Comparison of ENCODE assay signal across 10 cellular contexts in the genomic region with DNA sequence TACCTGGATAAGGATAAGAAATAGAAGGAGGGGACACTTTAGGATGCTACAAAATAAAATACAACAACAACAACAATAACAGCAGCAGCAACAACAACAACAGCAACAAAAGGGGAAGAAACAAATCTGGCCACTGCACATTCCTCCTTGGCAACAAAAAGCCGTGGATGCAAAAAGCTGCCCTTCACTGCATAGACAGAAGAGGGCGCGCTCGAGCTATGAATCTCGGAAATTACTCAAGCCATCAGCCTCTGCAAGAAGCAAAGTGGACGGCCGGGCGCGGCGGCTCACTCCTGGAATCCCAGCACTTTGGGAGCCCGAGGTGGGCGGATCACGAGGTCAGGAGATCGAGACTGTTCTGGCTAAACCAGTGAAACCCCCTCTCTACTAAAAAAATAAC. TPM values are rescaled to one million over a fixed set of nuclear protein-coding genes. Genes with fewer than 3 reads are reported as not detected.
DNase-seq lines count a peak whose midpoint lies in the region; ATAC-seq and TF ChIP-seq lines count a peak whose summit lies in the region.
"Not testable (repeated sequence)": the region's sequence is repeated elsewhere in the genome, so short reads cannot be mapped to it uniquely, and the experiment has no call there.
"Had no signal": no experiment of that assay in that cellular context is flagged by ENCODE, and none has a peak within 500 bp of the region (broad histone marks: within the 10 kb centered on the region; RNA-seq: fewer than 3 reads in every experiment).

No MANE protein-coding gene starts in this region.

- H3K9me2 ChIP-seq in SK-N-SH = not testable (repeated sequence)

- intact Hi-C loops in cardiac septum (cut with DNase I) = not testable (repeated sequence)

- not testable (repeated sequence) for H3K9me3 Mint-ChIP-seq in CD4-positive, CD25-positive, alpha-beta regulatory T cell; activated CD8-positive, alpha-beta T cell treated with anti-CD3 and anti-CD28 coated beads, Interleukin-2, amount 10 ng/mL, durations not matched to agents 7 days and 5 days (ENCODE audit: insufficient read depth); activated naive CD4-positive, alpha-beta T cell treated with anti-CD3 and anti-CD28 coated beads, Interleukin-2, amount 10 ng/mL, durations not matched to agents 7 days and 5 days; natural killer cell treated with Interleukin-12 subunit alpha and Interleukin-12 subunit beta and Interleukin-15 and Interleukin-18, amount 100 ng/mL, for 72 hours

- not testable (repeated sequence) for H3F3A ChIP-seq in SK-N-SH (replicated peaks; ENCODE audit: insufficient read depth)

- not testable (repeated sequence) for H3K27me3 Mint-ChIP-seq in CD4-positive, CD25-positive, alpha-beta regulatory T cell; activated CD8-positive, alpha-beta T cell treated with anti-CD3 and anti-CD28 coated beads, Interleukin-2, amount 10 ng/mL, durations not matched to agents 7 days and 5 days (ENCODE audit: low read depth); activated naive CD4-positive, alpha-beta T cell treated with anti-CD3 and anti-CD28 coated beads, Interleukin-2, amount 10 ng/mL, durations not matched to agents 7 days and 5 days; natural killer cell treated with Interleukin-12 subunit alpha and Interleukin-12 subunit beta and Interleukin-15 and Interleukin-18, amount 100 ng/mL, for 72 hours

- not testable (repeated sequence) for H3K36me3 ChIP-seq in CD4-positive, CD25-positive, alpha-beta regulatory T cell (ENCODE audit: control insufficient read depth, insufficient read depth, low read length); SK-N-SH (replicated peaks in 1 of 2; ENCODE audit: control insufficient read depth in 1 of 2, insufficient read depth in 2 of 2, low read length in 1 of 2)

- not testable (repeated sequence) for H3K27ac ChIP-seq in CD4-positive, CD25-positive, alpha-beta regulatory T cell (ENCODE audit: insufficient read depth, low read length, poor library complexity, severe bottlenecking); SK-N-SH (ENCODE audit: low read depth in 2 of 2, low read length in 1 of 2)

- peak in 2 of 3 donors; percentile 47 to 85 for DNase-seq in CD4-positive, CD25-positive, alpha-beta regulatory T cell
- not testable (repeated sequence) for DNase-seq in SK-N-SH
- DNase-seq in activated CD8-positive, alpha-beta T cell treated with anti-CD3 and anti-CD28 coated beads, Interleukin-2, amount 10 ng/mL, durations not matched to agents 7 days and 5 days = peak; percentile 82
- DNase-seq in activated naive CD4-positive, alpha-beta T cell treated with anti-CD3 and anti-CD28 coated beads, Interleukin-2, amount 10 ng/mL, durations not matched to agents 7 days and 5 days = peak; percentile 80
- DNase-seq in cardiac septum (ENCODE audit: low spot score) = peak; percentile 83
- DNase-seq in natural killer cell treated with Interleukin-12 subunit alpha and Interleukin-12 subunit beta and Interleukin-15 and Interleukin-18, amount 100 ng/mL, for 72 hours (ENCODE audit: low spot score) = peak; percentile 92
- DNase-seq in stimulated activated CD4-positive, alpha-beta T cell treated with anti-CD3 and anti-CD28 coated beads, Interleukin-1b, Interleukin-23, amount 100 ng/mL, for 24 hours (ENCODE audit: low read depth in 4 of 4, low spot score in 1 of 4) = peak; percentile 14 to 66 (median 38)
- peak; percentile 24 to 62 for DNase-seq in stimulated activated CD8-positive, alpha-beta memory T cell treated with anti-CD3 and anti-CD28 coated beads, Interleukin-7, amount 100 ng/mL, for 4 hours (ENCODE audit: low read depth in 2 of 2)

- H3K79me2 ChIP-seq in SK-N-SH (ENCODE audit: insufficient read depth) = not testable (repeated sequence)

- H3K27me3 ChIP-seq in CD4-positive, CD25-positive, alpha-beta regulatory T cell (ENCODE audit: control insufficient read depth, insufficient read depth, low read length); SK-N-SH (ENCODE audit: insufficient read depth): not testable (repeated sequence)

- WGBS in SK-N-SH (ENCODE audit: low lambda C conversion rate) = 1% methylated on average over 8 of the region's 14 CpGs

- TF ChIP-seq CTCF in SK-N-SH (IDR thresholded peaks at IDR 0.05) = peak; percentile 77

- CTCF ChIA-PET in SK-N-SH (lab: Yijun Ruan, JAX); activated CD8-positive, alpha-beta T cell treated with anti-CD3 and anti-CD28 coated beads, Interleukin-2, amount 10 ng/mL, durations not matched to agents 7 days and 5 days (lab: Charles Lee); activated naive CD4-positive, alpha-beta T cell treated with anti-CD3 and anti-CD28 coated beads, Interleukin-2, amount 10 ng/mL, durations not matched to agents 7 days and 5 days (lab: Charles Lee): not testable (repeated sequence)

- not testable (repeated sequence) for H3K4me2 ChIP-seq in SK-N-SH

- not testable (repeated sequence) for H3K4me3 Mint-ChIP-seq in CD4-positive, CD25-positive, alpha-beta regulatory T cell; activated CD8-positive, alpha-beta T cell treated with anti-CD3 and anti-CD28 coated beads, Interleukin-2, amount 10 ng/mL, durations not matched to agents 7 days and 5 days; activated naive CD4-positive, alpha-beta T cell treated with anti-CD3 and anti-CD28 coated beads, Interleukin-2, amount 10 ng/mL, durations not matched to agents 7 days and 5 days; natural killer cell treated with Interleukin-12 subunit alpha and Interleukin-12 subunit beta and Interleukin-15 and Interleukin-18, amount 100 ng/mL, for 72 hours

- not testable (repeated sequence) for H3K9me3 ChIP-seq in CD4-positive, CD25-positive, alpha-beta regulatory T cell (ENCODE audit: control insufficient read depth in 2 of 2, low read length in 2 of 2); SK-N-SH

- H3K27ac Mint-ChIP-seq in CD4-positive, CD25-positive, alpha-beta regulatory T cell; activated CD8-positive, alpha-beta T cell treated with anti-CD3 and anti-CD28 coated beads, Interleukin-2, amount 10 ng/mL, durations not matched to agents 7 days and 5 days; activated naive CD4-positive, alpha-beta T cell treated with anti-CD3 and anti-CD28 coated beads, Interleukin-2, amount 10 ng/mL, durations not matched to agents 7 days and 5 days; natural killer cell treated with Interleukin-12 subunit alpha and Interleukin-12 subunit beta and Interleukin-15 and Interleukin-18, amount 100 ng/mL, for 72 hours: not testable (repeated sequence)

- not testable (repeated sequence) for H2AFZ ChIP-seq in SK-N-SH (ENCODE audit: low read depth)

- POLR2A ChIA-PET in SK-N-SH (lab: Yijun Ruan, JAX); activated CD8-positive, alpha-beta T cell treated with anti-CD3 and anti-CD28 coated beads, Interleukin-2, amount 10 ng/mL, durations not matched to agents 7 days and 5 days (lab: Charles Lee): not testable (repeated sequence)

- H3K36me3 Mint-ChIP-seq in CD4-positive, CD25-positive, alpha-beta regulatory T cell; activated CD8-positive, alpha-beta T cell treated with anti-CD3 and anti-CD28 coated beads, Interleukin-2, amount 10 ng/mL, durations not matched to agents 7 days and 5 days (ENCODE audit: low read depth); activated naive CD4-positive, alpha-beta T cell treated with anti-CD3 and anti-CD28 coated beads, Interleukin-2, amount 10 ng/mL, durations not matched to agents 7 days and 5 days; natural killer cell treated with Interleukin-12 subunit alpha and Interleukin-12 subunit beta and Interleukin-15 and Interleukin-18, amount 100 ng/mL, for 72 hours: not testable (repeated sequence)

- not testable (repeated sequence) for H4K20me1 ChIP-seq in SK-N-SH (ENCODE audit: insufficient read depth)

- H3K9ac ChIP-seq in SK-N-SH = not testable (repeated sequence)

- not testable (repeated sequence) for TF ChIP-seq RAD21 in SK-N-SH (IDR thresholded peaks at IDR 0.05; ENCODE audit: low read length)

- not testable (repeated sequence) for TF ChIP-seq EP300 in SK-N-SH (IDR thresholded peaks at IDR 0.05; ENCODE audit: borderline replicate concordance in 1 of 2, low read depth in 1 of 2, low read length in 1 of 2)

- not testable (repeated sequence) for H3K4me1 ChIP-seq in CD4-positive, CD25-positive, alpha-beta regulatory T cell (ENCODE audit: control insufficient read depth, insufficient read depth, low read length, poor library complexity, severe bottlenecking); SK-N-SH (ENCODE audit: control insufficient read depth in 1 of 2, insufficient read depth in 2 of 2, low read depth in 1 of 2, low read length in 1 of 2)

- not testable (repeated sequence) for H3K4me1 Mint-ChIP-seq in CD4-positive, CD25-positive, alpha-beta regulatory T cell; activated CD8-positive, alpha-beta T cell treated with anti-CD3 and anti-CD28 coated beads, Interleukin-2, amount 10 ng/mL, durations not matched to agents 7 days and 5 days (ENCODE audit: low read depth); activated naive CD4-positive, alpha-beta T cell treated with anti-CD3 and anti-CD28 coated beads, Interleukin-2, amount 10 ng/mL, durations not matched to agents 7 days and 5 days; natural killer cell treated with Interleukin-12 subunit alpha and Interleukin-12 subunit beta and Interleukin-15 and Interleukin-18, amount 100 ng/mL, for 72 hours (ENCODE audit: low read depth in 2 of 2)

- H3K4me3 ChIP-seq in CD4-positive, CD25-positive, alpha-beta regulatory T cell (ENCODE audit: low read depth, low read length); SK-N-SH (ENCODE audit: low read depth in 2 of 2, low read length in 1 of 2): not testable (repeated sequence)

- not testable (repeated sequence) for ATAC-seq in CD4-positive, CD25-positive, alpha-beta regulatory T cell (ENCODE audit: low read depth in 2 of 2); activated CD8-positive, alpha-beta T cell treated with anti-CD3 and anti-CD28 coated beads, Interleukin-2, amount 10 ng/mL, durations not matched to agents 7 days and 5 days; natural killer cell treated with Interleukin-12 subunit alpha and Interleukin-12 subunit beta and Interleukin-15 and Interleukin-18, amount 100 ng/mL, for 72 hours

RNA-seq across cellular contexts. Expression of gene SULT2A1, which starts 23.2 kb away (rescaled TPM):
- not detected for total RNA-seq in CD4-positive, CD25-positive, alpha-beta regulatory T cell
- not detected for polyA plus RNA-seq in CD4-positive, CD25-positive, alpha-beta regulatory T cell
- not detected in 2 replicates for polyA plus RNA-seq in SK-N-SH (2012; rRNA removed)
- not detected in 2 replicates for polyA plus RNA-seq in SK-N-SH (2012; cell fraction: cytosol; rRNA removed)
- polyA plus RNA-seq in SK-N-SH (2012; cell fraction: nucleus; rRNA removed) = not detected in 2 replicates
- not detected for total RNA-seq in activated CD8-positive, alpha-beta T cell treated with anti-CD3 and anti-CD28 coated beads, Interleukin-2, amount 10 ng/mL, durations not matched to agents 7 days and 5 days
- not detected for total RNA-seq in cardiac septum
- total RNA-seq in natural killer cell treated with Interleukin-12 subunit alpha and Interleukin-12 subunit beta and Interleukin-15 and Interleukin-18, amount 100 ng/mL, for 72 hours = not detected
- total RNA-seq: fibroblast of lung, Right ventricle myocardium inferior had no signal
- polyA plus RNA-seq: fibroblast of lung had no signal

RNA-seq across cellular contexts. Expression of gene TPRX2, which starts 50.3 kb away (rescaled TPM):
- total RNA-seq in CD4-positive, CD25-positive, alpha-beta regulatory T cell = not detected
- not detected for polyA plus RNA-seq in CD4-positive, CD25-positive, alpha-beta regulatory T cell
- polyA plus RNA-seq in SK-N-SH (2012; rRNA removed) = not detected in 2 replicates
- polyA plus RNA-seq in SK-N-SH (2012; cell fraction: cytosol; rRNA removed) = not detected in 2 replicates
- polyA plus RNA-seq in SK-N-SH (2012; cell fraction: nucleus; rRNA removed) = not detected in 2 replicates
- total RNA-seq in activated CD8-positive, alpha-beta T cell treated with anti-CD3 and anti-CD28 coated beads, Interleukin-2, amount 10 ng/mL, durations not matched to agents 7 days and 5 days = not detected
- not detected for total RNA-seq in cardiac septum
- total RNA-seq in natural killer cell treated with Interleukin-12 subunit alpha and Interleukin-12 subunit beta and Interleukin-15 and Interleukin-18, amount 100 ng/mL, for 72 hours = not detected
- total RNA-seq: fibroblast of lung, Right ventricle myocardium inferior had no signal
- polyA plus RNA-seq: fibroblast of lung had no signal
